In the genomic region with DNA sequence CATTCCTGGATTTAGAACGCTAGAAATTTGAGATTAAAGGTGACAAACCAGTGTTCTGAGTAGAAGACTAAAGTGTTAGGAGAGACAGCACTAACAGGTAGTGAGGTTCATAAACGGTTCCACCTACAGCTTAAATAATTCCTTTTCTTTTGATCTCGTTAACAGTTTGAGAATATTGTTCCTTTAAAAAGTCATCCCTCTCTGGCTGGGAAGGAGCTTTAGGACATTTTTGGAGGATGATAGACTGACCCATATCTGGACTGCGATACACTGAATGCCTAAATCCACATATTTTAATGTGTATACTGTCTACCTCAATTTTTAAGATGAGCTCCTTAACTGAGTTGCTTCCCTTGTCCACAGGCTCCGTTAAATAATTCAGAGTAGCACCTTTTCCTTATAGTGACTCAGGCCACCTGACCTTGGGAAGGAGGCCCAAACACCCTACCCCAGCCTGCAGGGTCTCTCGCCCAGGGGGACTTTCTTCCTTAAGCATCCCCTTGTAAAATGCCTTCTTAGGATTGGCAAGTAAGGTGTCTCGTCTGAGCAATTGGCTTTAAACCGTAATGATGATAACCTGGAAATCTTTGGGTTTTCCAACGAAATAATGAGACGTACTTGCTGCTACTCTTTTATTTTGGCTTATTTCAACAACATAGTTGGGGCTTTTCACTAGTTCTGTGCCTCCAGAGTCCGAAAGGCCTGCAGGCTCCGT, we compare ENCODE assay signal across 1 cellular context.
TF ChIP-seq lines count a peak whose summit lies in the region.

No MANE protein-coding gene starts in this region.

TF ChIP-seq in GM23338, 12 proteins besides CTCF, POLR2A, EP300 and RAD21:
- TF ChIP-seq, protein P1, sequence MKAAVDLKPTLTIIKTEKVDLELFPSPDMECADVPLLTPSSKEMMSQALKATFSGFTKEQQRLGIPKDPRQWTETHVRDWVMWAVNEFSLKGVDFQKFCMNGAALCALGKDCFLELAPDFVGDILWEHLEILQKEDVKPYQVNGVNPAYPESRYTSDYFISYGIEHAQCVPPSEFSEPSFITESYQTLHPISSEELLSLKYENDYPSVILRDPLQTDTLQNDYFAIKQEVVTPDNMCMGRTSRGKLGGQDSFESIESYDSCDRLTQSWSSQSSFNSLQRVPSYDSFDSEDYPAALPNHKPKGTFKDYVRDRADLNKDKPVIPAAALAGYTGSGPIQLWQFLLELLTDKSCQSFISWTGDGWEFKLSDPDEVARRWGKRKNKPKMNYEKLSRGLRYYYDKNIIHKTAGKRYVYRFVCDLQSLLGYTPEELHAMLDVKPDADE (IDR thresholded peaks at IDR 0.05) = no peak
- TF ChIP-seq POLR2AphosphoS5 (IDR thresholded peaks at IDR 0.05; ENCODE audit: low read depth) = no peak
- TF ChIP-seq STAT1 (IDR thresholded peaks at IDR 0.05; ENCODE audit: unreplicated experiment) = no peak
- no peak for TF ChIP-seq NANOG (IDR thresholded peaks at IDR 0.05; ENCODE audit: borderline replicate concordance)
